34 cellular contexts compared by ENCODE assay signal in genomic region chr5:39869396-39869795, GRCh38.
"Had no signal": no experiment of that assay in that cellular context is flagged by ENCODE, and none has a peak within 500 bp of the region (broad histone marks: within the 10 kb centered on the region; RNA-seq: fewer than 3 reads in every experiment).

No MANE protein-coding gene starts in this region.

- H3K36me3 ChIP-seq: MG63 had no signal

- H3K9me3 ChIP-seq: MG63 had no signal

- H3K27me3 ChIP-seq: MG63 had no signal

- DNase-seq: Karpas-422, Kasumi-1, KG1, MG63, MM.1S, MV-4-11, NCI-H1048, NCI-H1092, NCI-H1092 treated with DMSO at 0.1 percent for 48 hours, NCI-H1105, NCI-H1105 treated with DMSO at 0.1 percent for 48 hours, NCI-H1417, NCI-H1417 treated with DMSO at 0.1 percent for 48 hours, NCI-H1436, NCI-H1436 treated with DMSO at 0.1 percent for 48 hours, NCI-H146, NCI-H1694, NCI-H1694 treated with DMSO at 0.1 percent for 48 hours, NCI-H187, NCI-H187 treated with DMSO at 0.1 percent for 48 hours, NCI-H1930, NCI-H2029, NCI-H2029 treated with DMSO at 0.1 percent for 48 hours, NCI-H2081, NCI-H2081 treated with DMSO at 0.1 percent for 48 hours, NCI-H2107, NCI-H2171, NCI-H2171 treated with DMSO at 0.1 percent for 48 hours, NCI-H2227 treated with DMSO at 0.1 percent for 48 hours, NCI-H226, NCI-H345, NCI-H446, NCI-H446 treated with DMSO at 0.1 percent for 48 hours had no signal

- H3K4me3 ChIP-seq: MG63 had no signal

- H3K27ac ChIP-seq: KMS-11 had no signal

- H3K9ac ChIP-seq: KMS-11 had no signal

- H3K4me2 ChIP-seq: KMS-11 had no signal
